Comparison of ENCODE assay signal across 1 cellular context in the genomic region with DNA sequence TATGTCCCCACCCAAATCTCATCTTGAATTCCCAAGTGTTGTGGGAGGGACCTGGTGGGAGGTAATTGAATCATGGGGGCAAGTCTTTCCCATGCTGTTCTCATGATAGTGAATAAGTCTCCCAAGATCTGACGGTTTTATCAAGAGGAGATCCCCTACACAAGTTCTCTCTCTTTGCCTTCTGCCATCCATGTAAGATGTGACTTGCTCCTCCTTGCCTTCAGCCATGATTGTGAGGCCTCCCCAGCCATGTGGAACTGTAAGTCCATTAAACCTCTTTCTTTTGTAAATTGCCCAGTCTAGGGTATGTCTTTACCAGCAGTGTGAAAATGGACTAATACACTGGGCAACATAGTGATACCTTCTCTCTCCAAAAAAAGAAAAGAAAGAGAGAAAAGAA.
A peak's percentile ranks its signal among the peaks of the same experiment; 100 is the strongest.
TF ChIP-seq lines count a peak whose summit lies in the region.

No MANE protein-coding gene starts in this region.

TF ChIP-seq in K562, 482 proteins besides CTCF, POLR2A, EP300 and RAD21:
- TF ChIP-seq ZNF431 (CRISPR knock-in tag; IDR thresholded peaks at IDR 0.05): peak; percentile 95
